2 cellular contexts compared by ENCODE assay signal in genomic region chr12:111826982-111827381, GRCh38.
TF ChIP-seq lines count a peak whose summit lies in the region.

No MANE protein-coding gene starts in this region.

TF ChIP-seq in GM23338, 12 proteins besides CTCF, POLR2A, EP300 and RAD21:
- TF ChIP-seq EZH2phosphoT487 (IDR thresholded peaks at IDR 0.05; ENCODE audit: unreplicated experiment) (no peak), POLR2AphosphoS5 (IDR thresholded peaks at IDR 0.05; ENCODE audit: low read depth) (no peak), ETS1 (IDR thresholded peaks at IDR 0.05) (no peak), CREB1 (CRISPR knock-in tag; IDR thresholded peaks at IDR 0.05; ENCODE audit: low read depth) (no peak), STAT1 (IDR thresholded peaks at IDR 0.05; ENCODE audit: unreplicated experiment) (no peak), EZH2 (IDR thresholded peaks at IDR 0.05; ENCODE audit: low read depth, unreplicated experiment) (no peak), NANOG (IDR thresholded peaks at IDR 0.05; ENCODE audit: borderline replicate concordance) (no peak), REST (IDR thresholded peaks at IDR 0.05; ENCODE audit: unreplicated experiment) (no peak), JUNB (IDR thresholded peaks at IDR 0.05; ENCODE audit: unreplicated experiment) (no peak), ZNF114 (CRISPR knock-in tag; IDR thresholded peaks at IDR 0.05) (no peak), ZNF462 (CRISPR knock-in tag; IDR thresholded peaks at IDR 0.05) (no peak), ZNF331 (CRISPR knock-in tag; IDR thresholded peaks at IDR 0.05; ENCODE audit: low read depth) (no peak)

TF ChIP-seq in WTC11, 78 proteins besides CTCF, POLR2A, EP300 and RAD21:
- no peak for TF ChIP-seq ETV6 (CRISPR knock-in tag; IDR thresholded peaks at IDR 0.05)
- peak; percentile 50; the same call in 1 of the 2 replicates for TF ChIP-seq HMGA2 (CRISPR knock-in tag; IDR thresholded peaks at IDR 0.05)
- TF ChIP-seq TP53 (CRISPR knock-in tag; IDR thresholded peaks at IDR 0.05): no peak
- no peak for TF ChIP-seq NFATC4 (CRISPR knock-in tag; IDR thresholded peaks at IDR 0.05)
- TF ChIP-seq, protein P1, sequence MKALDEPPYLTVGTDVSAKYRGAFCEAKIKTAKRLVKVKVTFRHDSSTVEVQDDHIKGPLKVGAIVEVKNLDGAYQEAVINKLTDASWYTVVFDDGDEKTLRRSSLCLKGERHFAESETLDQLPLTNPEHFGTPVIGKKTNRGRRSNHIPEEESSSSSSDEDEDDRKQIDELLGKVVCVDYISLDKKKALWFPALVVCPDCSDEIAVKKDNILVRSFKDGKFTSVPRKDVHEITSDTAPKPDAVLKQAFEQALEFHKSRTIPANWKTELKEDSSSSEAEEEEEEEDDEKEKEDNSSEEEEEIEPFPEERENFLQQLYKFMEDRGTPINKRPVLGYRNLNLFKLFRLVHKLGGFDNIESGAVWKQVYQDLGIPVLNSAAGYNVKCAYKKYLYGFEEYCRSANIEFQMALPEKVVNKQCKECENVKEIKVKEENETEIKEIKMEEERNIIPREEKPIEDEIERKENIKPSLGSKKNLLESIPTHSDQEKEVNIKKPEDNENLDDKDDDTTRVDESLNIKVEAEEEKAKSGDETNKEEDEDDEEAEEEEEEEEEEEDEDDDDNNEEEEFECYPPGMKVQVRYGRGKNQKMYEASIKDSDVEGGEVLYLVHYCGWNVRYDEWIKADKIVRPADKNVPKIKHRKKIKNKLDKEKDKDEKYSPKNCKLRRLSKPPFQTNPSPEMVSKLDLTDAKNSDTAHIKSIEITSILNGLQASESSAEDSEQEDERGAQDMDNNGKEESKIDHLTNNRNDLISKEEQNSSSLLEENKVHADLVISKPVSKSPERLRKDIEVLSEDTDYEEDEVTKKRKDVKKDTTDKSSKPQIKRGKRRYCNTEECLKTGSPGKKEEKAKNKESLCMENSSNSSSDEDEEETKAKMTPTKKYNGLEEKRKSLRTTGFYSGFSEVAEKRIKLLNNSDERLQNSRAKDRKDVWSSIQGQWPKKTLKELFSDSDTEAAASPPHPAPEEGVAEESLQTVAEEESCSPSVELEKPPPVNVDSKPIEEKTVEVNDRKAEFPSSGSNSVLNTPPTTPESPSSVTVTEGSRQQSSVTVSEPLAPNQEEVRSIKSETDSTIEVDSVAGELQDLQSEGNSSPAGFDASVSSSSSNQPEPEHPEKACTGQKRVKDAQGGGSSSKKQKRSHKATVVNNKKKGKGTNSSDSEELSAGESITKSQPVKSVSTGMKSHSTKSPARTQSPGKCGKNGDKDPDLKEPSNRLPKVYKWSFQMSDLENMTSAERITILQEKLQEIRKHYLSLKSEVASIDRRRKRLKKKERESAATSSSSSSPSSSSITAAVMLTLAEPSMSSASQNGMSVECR (CRISPR knock-in tag; IDR thresholded peaks at IDR 0.05; ENCODE audit: borderline replicate concordance): no peak
